ENCODE assay signal across 8 cellular contexts in genomic region chr12:122090759-122091535, GRCh38. TPM values are rescaled to one million over a fixed set of nuclear protein-coding genes. Genes with fewer than 3 reads are reported as not detected.
DNase-seq lines count a peak whose midpoint lies in the region; ATAC-seq and TF ChIP-seq lines count a peak whose summit lies in the region.

No MANE protein-coding gene starts in this region.

- ATAC-seq in Right ventricle myocardium inferior: peak; percentile 44
- no peak for ATAC-seq in stimulated activated effector memory CD8-positive, alpha-beta T cell treated with anti-CD3 and anti-CD28 coated beads, Interleukin-12 subunit alpha, Interleukin-12 subunit beta, amount 100 ng/mL, for 72 hours

- H3K9me3 Mint-ChIP-seq in stimulated activated effector memory CD8-positive, alpha-beta T cell treated with anti-CD3 and anti-CD28 coated beads, Interleukin-12 subunit alpha, Interleukin-12 subunit beta, amount 100 ng/mL, for 72 hours: no peaks in the 10 kb centered on the region

- DNase-seq in Right ventricle myocardium inferior (ENCODE audit: missing footprints): no peak
- DNase-seq in cardiac septum (ENCODE audit: low spot score): no peak
- DNase-seq in coronary artery (ENCODE audit: low spot score): no peak
- no peak for DNase-seq in vagina (ENCODE audit: extremely low spot score in 2 of 2)
- DNase-seq in stimulated activated effector memory CD8-positive, alpha-beta T cell treated with anti-CD3 and anti-CD28 coated beads, Interleukin-12 subunit alpha, Interleukin-12 subunit beta, amount 100 ng/mL, for 72 hours (ENCODE audit: low spot score in 2 of 2): no peak
- no peak for DNase-seq in GOT3 (lab: John Stamatoyannopoulos, UW)
- DNase-seq in NCI-H2107 (lab: John Stamatoyannopoulos, UW): no peak

- H3K27ac Mint-ChIP-seq in stimulated activated effector memory CD8-positive, alpha-beta T cell treated with anti-CD3 and anti-CD28 coated beads, Interleukin-12 subunit alpha, Interleukin-12 subunit beta, amount 100 ng/mL, for 72 hours: no peak overlapping the region

- H3K9me3 ChIP-seq in muscle layer of colon (ENCODE audit: low read length) (no peaks in the 10 kb centered on the region), vagina (no peaks in the 10 kb centered on the region)

- H3K4me1 ChIP-seq in muscle layer of colon (ENCODE audit: insufficient read depth, low read length): peaks cover 96% of the 10 kb centered on the region
- H3K4me1 ChIP-seq in vagina: peaks cover 89% of the 10 kb centered on the region

- H3K27me3 ChIP-seq in muscle layer of colon (ENCODE audit: control insufficient read depth in 1 of 2, insufficient read depth in 2 of 2, low read length in 2 of 2) (no peaks in the 10 kb centered on the region), vagina (no peaks in the 10 kb centered on the region)

- no peak overlapping the region for H3K9ac ChIP-seq in muscle layer of colon (ENCODE audit: low read length)

- H3K36me3 ChIP-seq in muscle layer of colon (ENCODE audit: insufficient read depth, low read length) (peaks cover 15% of the 10 kb centered on the region), vagina (no peaks in the 10 kb centered on the region)

- no peak overlapping the region for H3K4me3 Mint-ChIP-seq in stimulated activated effector memory CD8-positive, alpha-beta T cell treated with anti-CD3 and anti-CD28 coated beads, Interleukin-12 subunit alpha, Interleukin-12 subunit beta, amount 100 ng/mL, for 72 hours

- peaks cover 15% of the 10 kb centered on the region for H3K36me3 Mint-ChIP-seq in stimulated activated effector memory CD8-positive, alpha-beta T cell treated with anti-CD3 and anti-CD28 coated beads, Interleukin-12 subunit alpha, Interleukin-12 subunit beta, amount 100 ng/mL, for 72 hours

- H3K4me3 ChIP-seq in coronary artery (no peak overlapping the region), muscle layer of colon (ENCODE audit: low read depth in 1 of 2, low read length in 2 of 2) (no peak overlapping the region), vagina (no peak overlapping the region)

- H3K27ac ChIP-seq in coronary artery (peak overlapping the region; percentile 55 to 78), muscle layer of colon (ENCODE audit: low read depth, low read length) (peak overlapping the region; percentile 51), vagina (peak overlapping the region; percentile 72)

- intact Hi-C loops in Right ventricle myocardium inferior (cut with DNase I) (no loop called here), cardiac septum (cut with DNase I) (no loop called here), vagina (cut with DNase I) (no loop called here)

- no peak for TF ChIP-seq POLR2A in vagina (IDR thresholded peaks at IDR 0.05)

- TF ChIP-seq CTCF in coronary artery (IDR thresholded peaks at IDR 0.05) (no peak), vagina (IDR thresholded peaks at IDR 0.05) (no peak)

- peaks cover 30% of the 10 kb centered on the region for H3K4me1 Mint-ChIP-seq in stimulated activated effector memory CD8-positive, alpha-beta T cell treated with anti-CD3 and anti-CD28 coated beads, Interleukin-12 subunit alpha, Interleukin-12 subunit beta, amount 100 ng/mL, for 72 hours

RNA-seq across cellular contexts. Expression of gene MLXIP, which starts 12.4 kb away (rescaled TPM):
- total RNA-seq in Right ventricle myocardium inferior: 25.7 TPM
- total RNA-seq in cardiac septum: 24.7 TPM
- total RNA-seq in vagina: 16.9 TPM
